ENCODE assay signal across 10 cellular contexts in the genomic region with DNA sequence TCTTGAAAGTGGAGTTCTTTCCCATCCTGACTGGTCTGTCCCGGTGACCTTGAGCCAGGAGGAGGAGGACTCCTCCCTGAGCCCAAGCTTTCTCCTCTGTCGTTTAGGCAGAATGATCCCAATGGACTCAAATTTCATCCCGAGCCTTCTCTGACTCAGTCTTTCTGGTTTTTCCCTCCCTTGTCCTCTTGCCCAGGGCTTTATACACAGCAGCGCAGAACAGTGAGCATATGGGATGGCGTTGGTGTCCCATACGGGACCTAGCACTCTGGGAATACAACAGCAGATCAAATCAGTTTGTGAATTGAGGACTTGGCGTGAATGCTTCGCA. TPM values are rescaled to one million over a fixed set of nuclear protein-coding genes. Genes with fewer than 3 reads are reported as not detected.
DNase-seq lines count a peak whose midpoint lies in the region; ATAC-seq, FAIRE-seq and TF ChIP-seq lines count a peak whose summit lies in the region.
"Had no signal": no experiment of that assay in that cellular context is flagged by ENCODE, and none has a peak within 500 bp of the region (broad histone marks: within the 10 kb centered on the region; RNA-seq: fewer than 3 reads in every experiment).

No MANE protein-coding gene starts in this region.

- FAIRE-seq in bronchial epithelial cell (lab: Jason Lieb, UNC) (peak; percentile 88), H54 (lab: Jason Lieb, UNC) (no peak)

- H3K4me3 ChIP-seq in ACC112 (ENCODE audit: low read depth, low read length) (peak overlapping the region; percentile 77), bronchial epithelial cell (ENCODE audit: low read depth, low read length) (no peak overlapping the region)

- peaks cover 30% of the 10 kb centered on the region for H3K4me1 Mint-ChIP-seq in nephron

- H3K9me3 Mint-ChIP-seq in nephron, result no peaks in the 10 kb centered on the region

- peaks cover 30% of the 10 kb centered on the region for H3K4me1 ChIP-seq in ACC112 (ENCODE audit: control insufficient read depth, insufficient read depth, low read length, unreplicated experiment)

- H3K36me3 Mint-ChIP-seq in nephron (ENCODE audit: low read depth), result no peaks in the 10 kb centered on the region

- H3K36me3 ChIP-seq in ACC112 (ENCODE audit: insufficient read depth, low read length), result no peaks in the 10 kb centered on the region
- no peaks in the 10 kb centered on the region for H3K36me3 ChIP-seq in bronchial epithelial cell (ENCODE audit: control insufficient read depth, insufficient read depth, low read length)

- peaks cover 40% of the 10 kb centered on the region for H3K27me3 Mint-ChIP-seq in nephron (ENCODE audit: low read depth)

- TF ChIP-seq CTCF in bronchial epithelial cell (IDR thresholded peaks at IDR 0.05; ENCODE audit: insufficient read depth, low read length, severe bottlenecking), result no peak
- TF ChIP-seq CTCF in nephron (IDR thresholded peaks at IDR 0.05; ENCODE audit: unreplicated experiment in 3 of 3), result no peak

- ATAC-seq in HG02981 (IDR thresholded peaks at IDR 0.05; ENCODE audit: unreplicated experiment) (no peak), HG03520 (IDR thresholded peaks at IDR 0.05; ENCODE audit: unreplicated experiment) (no peak)

- H3K4me3 Mint-ChIP-seq in nephron, result peak overlapping the region; percentile 85 to 88 (median 85)

- H3K27ac Mint-ChIP-seq in nephron, result no peak overlapping the region

- H3K79me2 ChIP-seq in ACC112 (ENCODE audit: control insufficient read depth, insufficient read depth, low read length, unreplicated experiment), result peaks cover 35% of the 10 kb centered on the region

- peak overlapping the region; percentile 31 for H2AFZ ChIP-seq in ACC112 (ENCODE audit: low read length, unreplicated experiment)

- TF ChIP-seq POLR2A in H54 (IDR thresholded peaks at IDR 0.05; ENCODE audit: low read depth, low read length) (no peak), erythroblast (IDR thresholded peaks at IDR 0.05; ENCODE audit: low read length) (no peak)

- DNase-seq in GM04504 (ENCODE audit: low read depth) (peak; percentile 48), bronchial epithelial cell (ENCODE audit: low read depth) (no peak), H54 (ENCODE audit: insufficient read length, low spot score) (no peak), erythroblast (lab: John Stamatoyannopoulos, UW) (no peak)
- DNase-seq: DMS79 treated with DMSO at 0.1 percent for 48 hours, Kasumi-1 had no signal

- H3K27ac ChIP-seq in ACC112 (ENCODE audit: low read depth, low read length), result peak overlapping the region; percentile 96

- H3K27me3 ChIP-seq in ACC112 (ENCODE audit: insufficient read depth, low read length), result no peaks in the 10 kb centered on the region
- H3K27me3 ChIP-seq in bronchial epithelial cell (ENCODE audit: control insufficient read depth, insufficient read depth, low read length), result peaks cover 17% of the 10 kb centered on the region

RNA-seq across cellular contexts. Expression of a gene that starts 0.9 kb away (rescaled TPM):
- total RNA-seq in bronchial epithelial cell, result under 0.01 and 1.2 TPM in 2 replicates
